ENCODE assay signal across 8 cellular contexts in the genomic region with DNA sequence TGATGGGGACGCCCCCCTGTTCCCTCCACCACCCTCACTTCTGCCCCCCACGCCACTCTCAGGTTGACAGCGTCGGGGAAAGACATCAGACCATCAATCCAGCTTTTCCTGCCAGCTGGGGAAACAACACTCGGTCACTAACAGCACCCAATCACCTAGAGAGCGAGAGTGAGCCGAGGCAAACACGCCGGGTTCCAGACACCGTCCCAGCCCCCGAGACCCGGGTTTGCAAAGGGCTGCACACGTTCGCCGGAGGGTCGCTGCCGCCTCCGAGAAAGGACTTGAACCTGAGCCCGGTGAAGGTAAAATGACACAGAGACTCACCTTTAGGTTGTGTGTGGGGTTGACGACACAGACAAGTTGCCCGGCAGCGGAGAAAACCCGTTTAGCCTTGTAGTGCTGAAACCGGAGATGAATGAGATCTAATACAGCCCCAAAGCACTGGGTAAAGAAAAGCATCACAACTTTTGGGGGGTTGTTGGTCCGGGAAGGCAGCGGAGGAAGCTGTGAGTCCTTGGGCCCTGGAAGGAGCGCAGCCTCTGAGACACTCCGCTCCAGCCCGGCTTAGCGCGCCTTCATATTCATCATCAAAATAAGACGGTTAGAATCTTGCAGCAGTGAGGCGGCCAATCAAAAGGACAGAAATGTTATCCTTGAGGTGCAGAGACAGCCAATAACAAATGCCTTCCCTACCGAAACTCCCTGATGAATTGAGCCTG. TPM values are rescaled to one million over a fixed set of nuclear protein-coding genes. Genes with fewer than 3 reads are reported as not detected.
DNase-seq lines count a peak whose midpoint lies in the region; ATAC-seq, FAIRE-seq and TF ChIP-seq lines count a peak whose summit lies in the region.

A gene with protein sequence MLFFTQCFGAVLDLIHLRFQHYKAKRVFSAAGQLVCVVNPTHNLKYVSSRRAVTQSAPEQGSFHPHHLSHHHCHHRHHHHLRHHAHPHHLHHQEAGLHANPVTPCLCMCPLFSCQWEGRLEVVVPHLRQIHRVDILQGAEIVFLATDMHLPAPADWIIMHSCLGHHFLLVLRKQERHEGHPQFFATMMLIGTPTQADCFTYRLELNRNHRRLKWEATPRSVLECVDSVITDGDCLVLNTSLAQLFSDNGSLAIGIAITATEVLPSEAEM (minus strand): TSS at position 583 of the 719 bp plus-strand sequence. CDS start 124 bp downstream, at position 459.

- CTCF ChIA-PET in A673 (lab: Charles Lee), result no interaction called here

- no peaks in the 10 kb centered on the region for H3K27me3 ChIP-seq in A673 (replicated peaks; ENCODE audit: insufficient read depth, low read depth, low read length, poor library complexity)
- H3K27me3 ChIP-seq in lower lobe of right lung (ENCODE audit: low read depth), result peaks cover 25% of the 10 kb centered on the region
- H3K27me3 ChIP-seq in suprapubic skin, result peaks cover 70% of the 10 kb centered on the region
- peaks cover 10% of the 10 kb centered on the region for H3K27me3 ChIP-seq in MG63

- H3K36me3 ChIP-seq in A673 (ENCODE audit: insufficient read depth, low read length, poor library complexity, severe bottlenecking) (no peaks in the 10 kb centered on the region), lower lobe of right lung (no peaks in the 10 kb centered on the region), suprapubic skin (no peaks in the 10 kb centered on the region), MG63 (no peaks in the 10 kb centered on the region)

- POLR2A ChIA-PET in A673 (lab: Charles Lee; ENCODE audit: low non-redundant PET), result interaction anchor here (0.8 kb wide), 1 partner anchor 67 kb away, joined by 11 read pairs; no protein-coding TSS in a partner anchor

- TF ChIP-seq EP300 in suprapubic skin (IDR thresholded peaks at IDR 0.05), result no peak

- DNase-seq in A673 (ENCODE audit: low spot score), result peak; percentile 89
- DNase-seq in NCI-H748 (lab: John Stamatoyannopoulos, UW; ENCODE audit: unreplicated experiment), result peak; percentile 63
- peak; percentile 16 to 20 for DNase-seq in cardiac fibroblast (ENCODE audit: low read depth in 2 of 2)
- no peak for DNase-seq in lower lobe of right lung
- no peak for DNase-seq in suprapubic skin (ENCODE audit: low spot score in 2 of 2)
- no peak for DNase-seq in MG63
- no peak for DNase-seq in GM19239 (ENCODE audit: insufficient read length, low spot score)
- no peak for DNase-seq in KG1 (lab: John Stamatoyannopoulos, UW)

- intact Hi-C loops in A673 (cut with micrococcal nuclease; ENCODE audit: unreplicated experiment) (no loop called here), lower lobe of right lung (cut with DNase I) (no loop called here)

- no peak for TF ChIP-seq POLR2A in suprapubic skin (IDR thresholded peaks at IDR 0.05)

- 7% methylated on average over 28 of the region's 34 CpGs for WGBS in suprapubic skin

- peak; percentile 34 to 36 for ATAC-seq in lower lobe of right lung

- H3K9me3 ChIP-seq in A673 (ENCODE audit: low read depth, low read length, poor library complexity, severe bottlenecking), result peaks cover 4% of the 10 kb centered on the region
- H3K9me3 ChIP-seq in lower lobe of right lung, result no peaks in the 10 kb centered on the region
- H3K9me3 ChIP-seq in suprapubic skin, result no peaks in the 10 kb centered on the region
- peaks cover 7% of the 10 kb centered on the region for H3K9me3 ChIP-seq in MG63

- H3K4me3 ChIP-seq in A673 (ENCODE audit: low read depth, low read length, poor library complexity, severe bottlenecking) (peak within 1 kb of the TSS; percentile 77), cardiac fibroblast (replicated peaks in 1 of 2; ENCODE audit: low read depth in 2 of 2, low read length in 2 of 2) (no peak within 1 kb of the TSS), lower lobe of right lung (peak within 1 kb of the TSS; percentile 33), suprapubic skin (peak within 1 kb of the TSS; percentile 35), MG63 (no peak within 1 kb of the TSS)

- TF ChIP-seq CTCF in A673 (conservative IDR thresholded peaks at IDR 0.05; ENCODE audit: low read depth, low read length) (no peak), cardiac fibroblast (IDR thresholded peaks at IDR 0.05; ENCODE audit: low read depth, low read length) (no peak), lower lobe of right lung (IDR thresholded peaks at IDR 0.05) (no peak), suprapubic skin (IDR thresholded peaks at IDR 0.05) (no peak)

- no peak for FAIRE-seq in GM19239 (lab: Jason Lieb, UNC)

- H3K4me1 ChIP-seq in A673 (ENCODE audit: insufficient read depth, low read length, poor library complexity, severe bottlenecking) (peaks cover 18% of the 10 kb centered on the region), lower lobe of right lung (peaks cover 23% of the 10 kb centered on the region), suprapubic skin (peaks cover 16% of the 10 kb centered on the region)

- TSS peak; percentile 40 for BruUV-seq in A673 (replicated peaks; lab: Mats Ljungman, UMichigan)

- peak within 1 kb of the TSS; percentile 13 for H3K27ac ChIP-seq in A673 (ENCODE audit: low read depth, low read length, poor library complexity, severe bottlenecking)
- H3K27ac ChIP-seq in lower lobe of right lung, result no peak within 1 kb of the TSS
- H3K27ac ChIP-seq in suprapubic skin, result no peak within 1 kb of the TSS

RNA-seq across cellular contexts. Expression of the gene that starts here (rescaled TPM):
- total RNA-seq in A673 (2021) (4.6 and 5.8 TPM in 2 replicates), lower lobe of right lung (0.06 TPM), suprapubic skin (under 1 TPM in 2 of 4 donors, not detected in 2; 0.10 to 0.38 TPM)
- total RNA-seq in MG63 (2014; rRNA removed; shearing (Covaris generic); ENCODE audit: low replicate concordance), result not detected in 2 replicates

Comparison
In these comparisons a context has a peak if more than half of its experiments do, and no peak if none do; other contexts are left out.
1. Peak in ATAC-seq and H3K4me3 ChIP-seq in lower lobe of right lung; RNA of the gene not detected or under 1 TPM.
2. DNase-seq: peak in A673 (single experiment), NCI-H748 (single experiment) and cardiac fibroblast (2 of 2); none in lower lobe of right lung (single experiment), suprapubic skin (0 of 2), MG63 (single experiment), GM19239 (single experiment) and KG1 (single experiment).
3. H3K4me3 ChIP-seq: peak in A673 (single experiment) and suprapubic skin (single experiment); none in cardiac fibroblast (0 of 2) and MG63 (single experiment).